20 cellular contexts compared by ENCODE assay signal in genomic region chr16:50096791-50097190, GRCh38. TPM values are rescaled to one million over a fixed set of nuclear protein-coding genes. Genes with fewer than 3 reads are reported as not detected.
DNase-seq lines count a peak whose midpoint lies in the region; ATAC-seq and TF ChIP-seq lines count a peak whose summit lies in the region.
"Had no signal": no experiment of that assay in that cellular context is flagged by ENCODE, and none has a peak within 500 bp of the region (broad histone marks: within the 10 kb centered on the region; RNA-seq: fewer than 3 reads in every experiment).

No MANE protein-coding gene starts in this region.

- intact Hi-C loops in MCF 10A (cut with micrococcal nuclease) (no loop called here), breast epithelium (cut with DNase I; ENCODE audit: low total_unique reads) (no loop called here)

- H3K4me1 Mint-ChIP-seq in MCF 10A (ENCODE audit: insufficient read depth, unreplicated experiment), result peaks cover 5% of the 10 kb centered on the region
- peaks cover 5% of the 10 kb centered on the region for H3K4me1 Mint-ChIP-seq in nephron progenitor cell
- H3K4me1 Mint-ChIP-seq: activated B cell treated with CpG ODN at 0.5 μM for 24 hours; activated naive CD8-positive, alpha-beta T cell treated with anti-CD3 and anti-CD28 coated beads, Interleukin-2, amount 50 U/mL, for 24 hours; memory B cell; nephron had no signal

- H3K27me3 ChIP-seq in breast epithelium (no peaks in the 10 kb centered on the region), SK-N-SH (ENCODE audit: insufficient read depth) (no peaks in the 10 kb centered on the region)
- H3K27me3 ChIP-seq: upper lobe of right lung had no signal

- H3K9me2 ChIP-seq in SK-N-SH, result no peaks in the 10 kb centered on the region

- TF ChIP-seq CTCF in MCF 10A (IDR thresholded peaks at IDR 0.05; ENCODE audit: unreplicated experiment) (no peak), breast epithelium (IDR thresholded peaks at IDR 0.05) (no peak), SK-N-SH (IDR thresholded peaks at IDR 0.05) (no peak), nephron progenitor cell (IDR thresholded peaks at IDR 0.05) (no peak)

- no peak for ATAC-seq in HG03280 (IDR thresholded peaks at IDR 0.05; ENCODE audit: unreplicated experiment)
- ATAC-seq: activated naive CD8-positive, alpha-beta T cell treated with anti-CD3 and anti-CD28 coated beads, Interleukin-2, amount 50 U/mL, for 24 hours; activated T-helper 17 cell treated with anti-CD3 and anti-CD28 coated beads, Interleukin-2, amount 50 U/mL, for 72 hours; upper lobe of right lung had no signal

- POLR2A ChIA-PET in MCF 10A (lab: Yijun Ruan, JAX) (no interaction called here), SK-N-SH (lab: Yijun Ruan, JAX) (no interaction called here)

- no TSS peak for BruUV-seq in MCF 10A (replicated peaks; lab: Mats Ljungman, UMichigan)

- H3K36me3 ChIP-seq in breast epithelium (no peaks in the 10 kb centered on the region), SK-N-SH (replicated peaks in 1 of 2; ENCODE audit: control insufficient read depth in 1 of 2, insufficient read depth in 2 of 2, low read length in 1 of 2) (peaks cover 11 to 51% of the 10 kb centered on the region in 2 experiments)

- peak overlapping the region; percentile 64 for H3K4me2 ChIP-seq in SK-N-SH

- peak in 1 of 2 experiments; percentile 65; a peak in 2 of 4 replicates for TF ChIP-seq EP300 in SK-N-SH (IDR thresholded peaks at IDR 0.05; ENCODE audit: borderline replicate concordance in 1 of 2, low read depth in 1 of 2, low read length in 1 of 2)

- H3K27me3 Mint-ChIP-seq in MCF 10A (ENCODE audit: insufficient read depth, unreplicated experiment), result no peaks in the 10 kb centered on the region
- no peaks in the 10 kb centered on the region for H3K27me3 Mint-ChIP-seq in nephron progenitor cell (ENCODE audit: low read depth, poor library complexity)
- H3K27me3 Mint-ChIP-seq: activated B cell treated with CpG ODN at 0.5 μM for 24 hours; activated naive CD8-positive, alpha-beta T cell treated with anti-CD3 and anti-CD28 coated beads, Interleukin-2, amount 50 U/mL, for 24 hours; activated T-helper 17 cell treated with anti-CD3 and anti-CD28 coated beads, Interleukin-2, amount 50 U/mL, for 72 hours; memory B cell; stimulated activated naive CD8-positive, alpha-beta T cell treated with anti-CD3 and anti-CD28 coated beads, Interleukin-15, Interleukin-2, amounts not matched to agents 100 ng/mL and 50 ng/mL, for 24 hours had no signal

- H3K9me3 ChIP-seq in breast epithelium (no peaks in the 10 kb centered on the region), SK-N-SH (no peaks in the 10 kb centered on the region)
- H3K9me3 ChIP-seq: upper lobe of right lung had no signal

- H3K79me2 ChIP-seq in SK-N-SH (ENCODE audit: insufficient read depth), result no peaks in the 10 kb centered on the region

- H3K27ac Mint-ChIP-seq in MCF 10A (ENCODE audit: low read depth, unreplicated experiment), result no peak overlapping the region
- no peak overlapping the region for H3K27ac Mint-ChIP-seq in nephron progenitor cell
- H3K27ac Mint-ChIP-seq: activated B cell treated with CpG ODN at 0.5 μM for 24 hours; activated naive CD8-positive, alpha-beta T cell treated with anti-CD3 and anti-CD28 coated beads, Interleukin-2, amount 50 U/mL, for 24 hours; activated T-helper 17 cell treated with anti-CD3 and anti-CD28 coated beads, Interleukin-2, amount 50 U/mL, for 72 hours; memory B cell; nephron; stimulated activated naive CD8-positive, alpha-beta T cell treated with anti-CD3 and anti-CD28 coated beads, Interleukin-15, Interleukin-2, amounts not matched to agents 100 ng/mL and 50 ng/mL, for 24 hours had no signal

- DNase-seq in MCF 10A (ENCODE audit: unreplicated experiment), result peak; percentile 15
- no peak for DNase-seq in breast epithelium (ENCODE audit: low spot score in 2 of 2)
- DNase-seq in SK-N-SH, result peak; percentile 22
- DNase-seq in fibroblast of gingiva (ENCODE audit: low read depth), result peak; percentile 74
- DNase-seq in stromal cell of bone marrow (ENCODE audit: low read depth), result peak; percentile 4
- DNase-seq in COR-L47 (lab: John Stamatoyannopoulos, UW), result no peak
- DNase-seq in nephron progenitor cell, result no peak
- DNase-seq: activated B cell treated with CpG ODN at 0.5 μM for 24 hours; activated naive CD8-positive, alpha-beta T cell treated with anti-CD3 and anti-CD28 coated beads, Interleukin-2, amount 50 U/mL, for 24 hours; head of caudate nucleus; NCI-H1092 treated with DMSO at 0.1 percent for 48 hours; RPMI8226; stimulated activated CD4-positive, alpha-beta T cell treated with anti-CD3 and anti-CD28 coated beads, Interleukin-15, amount 100 ng/mL, for 24 hours; upper lobe of right lung had no signal

- no peak overlapping the region for H3K27ac ChIP-seq in breast epithelium
- H3K27ac ChIP-seq in SK-N-SH (ENCODE audit: low read depth in 2 of 2, low read length in 1 of 2), result peak overlapping the region; percentile 5 to 87; a peak in 3 of 4 replicates
- H3K27ac ChIP-seq: 22Rv1, upper lobe of right lung had no signal

- peak overlapping the region; percentile 43; the same call in 1 of the 2 replicates for H3K9ac ChIP-seq in SK-N-SH

- peaks cover 49% of the 10 kb centered on the region for H3K36me3 Mint-ChIP-seq in MCF 10A (ENCODE audit: insufficient read depth, unreplicated experiment)
- H3K36me3 Mint-ChIP-seq in nephron progenitor cell (ENCODE audit: low read depth), result peaks cover 35% of the 10 kb centered on the region

- no peaks in the 10 kb centered on the region for H4K20me1 ChIP-seq in SK-N-SH (ENCODE audit: insufficient read depth)

- TF ChIP-seq RAD21 in SK-N-SH (IDR thresholded peaks at IDR 0.05; ENCODE audit: low read length), result no peak

- 14% methylated on average over 3 of the region's 3 CpGs for WGBS in SK-N-SH (ENCODE audit: low lambda C conversion rate)

- H3F3A ChIP-seq in SK-N-SH (replicated peaks; ENCODE audit: insufficient read depth), result peaks cover 25% of the 10 kb centered on the region

- H3K9me3 Mint-ChIP-seq in MCF 10A (ENCODE audit: unreplicated experiment) (no peaks in the 10 kb centered on the region), nephron progenitor cell (no peaks in the 10 kb centered on the region)
- H3K9me3 Mint-ChIP-seq: activated B cell treated with CpG ODN at 0.5 μM for 24 hours; activated naive CD8-positive, alpha-beta T cell treated with anti-CD3 and anti-CD28 coated beads, Interleukin-2, amount 50 U/mL, for 24 hours; activated T-helper 17 cell treated with anti-CD3 and anti-CD28 coated beads, Interleukin-2, amount 50 U/mL, for 72 hours; memory B cell; nephron; stimulated activated naive CD8-positive, alpha-beta T cell treated with anti-CD3 and anti-CD28 coated beads, Interleukin-15, Interleukin-2, amounts not matched to agents 100 ng/mL and 50 ng/mL, for 24 hours had no signal

- H3K4me3 ChIP-seq in breast epithelium, result no peak overlapping the region
- H3K4me3 ChIP-seq in SK-N-SH (ENCODE audit: low read depth in 2 of 2, low read length in 1 of 2), result no peak overlapping the region
- H3K4me3 ChIP-seq: upper lobe of right lung had no signal

- no peak for TF ChIP-seq POLR2A in breast epithelium (IDR thresholded peaks at IDR 0.05)

- H3K4me1 ChIP-seq in breast epithelium (no peaks in the 10 kb centered on the region), SK-N-SH (ENCODE audit: control insufficient read depth in 1 of 2, insufficient read depth in 2 of 2, low read depth in 1 of 2, low read length in 1 of 2) (0 out of 4 replicates have a peak, but pooled peaks cover 0 to 3% of the 10 kb centered on the region in 2 experiments)
- H3K4me1 ChIP-seq: upper lobe of right lung had no signal

- no peak overlapping the region for H3K4me3 Mint-ChIP-seq in MCF 10A (ENCODE audit: unreplicated experiment)
- no peak overlapping the region for H3K4me3 Mint-ChIP-seq in nephron progenitor cell
- H3K4me3 Mint-ChIP-seq: activated B cell treated with CpG ODN at 0.5 μM for 24 hours; activated naive CD8-positive, alpha-beta T cell treated with anti-CD3 and anti-CD28 coated beads, Interleukin-2, amount 50 U/mL, for 24 hours; activated T-helper 17 cell treated with anti-CD3 and anti-CD28 coated beads, Interleukin-2, amount 50 U/mL, for 72 hours; memory B cell; nephron; stimulated activated naive CD8-positive, alpha-beta T cell treated with anti-CD3 and anti-CD28 coated beads, Interleukin-15, Interleukin-2, amounts not matched to agents 100 ng/mL and 50 ng/mL, for 24 hours had no signal

- CTCF ChIA-PET in MCF 10A (lab: Yijun Ruan, JAX), result interaction anchor here (0.7 to 1.6 kb wide), 2 partner anchors 36 to 113 kb away, joined by 3 to 4 read pairs; no protein-coding TSS in a partner anchor
- CTCF ChIA-PET in SK-N-SH (lab: Yijun Ruan, JAX), result no interaction called here

- peak overlapping the region; percentile 52; the same call in 1 of the 2 replicates for H2AFZ ChIP-seq in SK-N-SH (ENCODE audit: low read depth)

TF ChIP-seq in SK-N-SH, 30 proteins besides CTCF, POLR2A, EP300 and RAD21 (continues in another document):
- TF ChIP-seq IRF3 (IDR thresholded peaks at IDR 0.05; ENCODE audit: low read depth, low read length), result no peak
- TF ChIP-seq YY1 (IDR thresholded peaks at IDR 0.05; ENCODE audit: low read depth), result peak; percentile 73; the same call in 1 of the 2 replicates
- peak; percentile 95 for TF ChIP-seq TCF12 (IDR thresholded peaks at IDR 0.05)
- TF ChIP-seq FOSL2 (IDR thresholded peaks at IDR 0.05; ENCODE audit: borderline replicate concordance, low read depth), result peak; percentile 61; the same call in 1 of the 2 replicates
- peak; percentile 72 for TF ChIP-seq JUND (IDR thresholded peaks at IDR 0.05)
- no peak for TF ChIP-seq ELF1 (IDR thresholded peaks at IDR 0.05)

RNA-seq across cellular contexts. Expression of gene HEATR3, which starts 31.0 kb away (rescaled TPM):
- total RNA-seq in MCF 10A (2022) (10.5 and 13.3 TPM in 2 replicates), breast epithelium (10 to 100 TPM; 16.6 to 31.1 (median 18.4) TPM)
- polyA plus RNA-seq in SK-N-SH (2012; rRNA removed), result 10.1 and 12.9 TPM in 2 replicates
- 8.2 and 9.1 TPM in 2 replicates for polyA plus RNA-seq in SK-N-SH (2012; cell fraction: cytosol; rRNA removed)
- polyA plus RNA-seq in SK-N-SH (2012; cell fraction: nucleus; rRNA removed), result 21.4 and 33.1 TPM in 2 replicates

RNA-seq across cellular contexts. Expression of gene TENT4B, which starts 56.3 kb away (rescaled TPM):
- 11.5 and 12.1 TPM in 2 replicates for total RNA-seq in MCF 10A (2022)
- total RNA-seq in breast epithelium, result 10 to 100 TPM; 13.4 to 16.4 (median 13.6) TPM
- 5.6 and 6.7 TPM in 2 replicates for polyA plus RNA-seq in SK-N-SH (2012; rRNA removed)
- polyA plus RNA-seq in SK-N-SH (2012; cell fraction: cytosol; rRNA removed), result 6.1 and 6.6 TPM in 2 replicates
- 4.4 and 10.1 TPM in 2 replicates for polyA plus RNA-seq in SK-N-SH (2012; cell fraction: nucleus; rRNA removed)

Comparison
In these comparisons a context has a peak if more than half of its experiments do, and no peak if none do; other contexts are left out.
1. DNase-seq: peak in MCF 10A (single experiment), SK-N-SH (single experiment), fibroblast of gingiva (single experiment) and stromal cell of bone marrow (single experiment); none in breast epithelium (0 of 2), COR-L47 (single experiment) and nephron progenitor cell (single experiment).
2. H3K27ac ChIP-seq: peak in SK-N-SH (2 of 2); none in breast epithelium (0 of 2).